In the genomic region with DNA sequence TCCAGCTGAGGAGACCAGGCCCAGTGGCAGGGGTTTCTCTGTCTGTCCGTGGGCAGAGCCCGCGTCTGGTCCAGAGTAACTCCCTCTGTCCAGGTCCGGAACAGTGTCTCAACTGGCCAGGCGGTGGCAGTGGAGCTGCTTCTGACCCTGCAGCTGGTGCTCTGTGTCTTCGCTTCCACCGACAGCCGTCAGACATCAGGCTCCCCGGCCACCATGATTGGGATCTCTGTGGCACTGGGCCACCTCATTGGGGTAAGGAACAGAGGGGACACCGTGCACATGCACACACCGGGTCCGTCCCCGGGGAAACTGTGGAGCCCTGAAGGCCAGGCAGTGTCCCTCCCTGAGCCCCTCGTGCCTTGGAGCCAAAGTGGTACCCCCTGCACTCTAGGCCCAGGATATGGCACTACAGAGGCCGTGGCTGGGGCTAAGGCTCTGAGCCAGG, we compare ENCODE assay signal across 9 cellular contexts. TPM values are rescaled to one million over a fixed set of nuclear protein-coding genes. Genes with fewer than 3 reads are reported as not detected.
A peak's percentile ranks its signal among the peaks of the same experiment; 100 is the strongest.
DNase-seq lines count a peak whose midpoint lies in the region; ATAC-seq and TF ChIP-seq lines count a peak whose summit lies in the region.
"Had no signal": no experiment of that assay in that cellular context is flagged by ENCODE, and none has a peak within 500 bp of the region (broad histone marks: within the 10 kb centered on the region; RNA-seq: fewer than 3 reads in every experiment).

No MANE protein-coding gene starts in this region.

- H3K27me3 ChIP-seq in Caco-2 (replicated peaks; ENCODE audit: control insufficient read depth, insufficient read depth, low read length) (no peaks in the 10 kb centered on the region), SJCRH30 (peaks cover 9% of the 10 kb centered on the region; the same call in 1 of the 2 replicates), neuronal stem cell (ENCODE audit: control insufficient read depth in 3 of 3, insufficient read depth in 3 of 3, low read depth in 1 of 3, low read length in 3 of 3) (peaks cover 0 to 14% (median 0%) of the 10 kb centered on the region in 3 experiments)

- H3K36me3 Mint-ChIP-seq in Caco-2 (ENCODE audit: insufficient read depth, unreplicated experiment), result no peaks in the 10 kb centered on the region
- no peaks in the 10 kb centered on the region for H3K36me3 Mint-ChIP-seq in effector memory CD8-positive, alpha-beta T cell (ENCODE audit: insufficient read depth)

- WGBS in neuronal stem cell (ENCODE audit: extremely low coverage in 2 of 2, insufficient read length in 2 of 2, insufficient replicate concordance in 1 of 2), 2 donors, result no CpG with 5 or more reads among the region's 15 CpGs

- no peak overlapping the region for H3K27ac Mint-ChIP-seq in Caco-2 (ENCODE audit: unreplicated experiment)
- no peak overlapping the region for H3K27ac Mint-ChIP-seq in effector memory CD8-positive, alpha-beta T cell
- H3K27ac Mint-ChIP-seq: activated B cell treated with CpG ODN at 0.5 μM for 24 hours had no signal

- H3K18ac ChIP-seq in neuronal stem cell (ENCODE audit: low read length), result peak overlapping the region; percentile 46

- H3K9me3 ChIP-seq in Caco-2 (no peaks in the 10 kb centered on the region), SJCRH30 (replicated peaks) (no peaks in the 10 kb centered on the region), neuronal stem cell (replicated peaks in 1 of 2; ENCODE audit: control insufficient read depth in 2 of 2, insufficient read depth in 1 of 2, low read depth in 1 of 2, low read length in 2 of 2) (no peaks in the 10 kb centered on the region)

- H3K4ac ChIP-seq in neuronal stem cell (ENCODE audit: low read length), result no peak overlapping the region

- no peak overlapping the region for H4K91ac ChIP-seq in neuronal stem cell (ENCODE audit: low read depth, low read length, poor library complexity)

- no peak overlapping the region for H4K8ac ChIP-seq in neuronal stem cell (ENCODE audit: low read depth, low read length)

- no peak overlapping the region for H3K4me3 Mint-ChIP-seq in Caco-2 (ENCODE audit: unreplicated experiment)
- H3K4me3 Mint-ChIP-seq in effector memory CD8-positive, alpha-beta T cell, result no peak overlapping the region
- H3K4me3 Mint-ChIP-seq: activated B cell treated with CpG ODN at 0.5 μM for 24 hours had no signal

- H3K36me3 ChIP-seq in Caco-2 (ENCODE audit: control insufficient read depth, insufficient read depth, low read length), result no peaks in the 10 kb centered on the region
- H3K36me3 ChIP-seq in SJCRH30, result no peaks in the 10 kb centered on the region; the same call in 1 of the 2 replicates
- no peaks in the 10 kb centered on the region for H3K36me3 ChIP-seq in neuronal stem cell (replicated peaks in 1 of 2; ENCODE audit: control insufficient read depth in 2 of 2, insufficient read depth in 2 of 2, low read length in 2 of 2)

- DNase-seq in Caco-2 (peak in 1 of 2 experiments; percentile 68), SJCRH30 (peak; percentile 45 to 64), fibroblast of peridontal ligament (ENCODE audit: extremely low read depth) (peak; percentile 72), neuronal stem cell (ENCODE audit: low spot score) (no peak), GM20000 (ENCODE audit: low spot score) (no peak), NCI-H2029 (lab: John Stamatoyannopoulos, UW) (no peak)
- DNase-seq in effector memory CD8-positive, alpha-beta T cell, result no peak
- DNase-seq: activated B cell treated with CpG ODN at 0.5 μM for 24 hours had no signal

- H2BK12ac ChIP-seq in neuronal stem cell (ENCODE audit: low read length), result no peak overlapping the region

- no peak overlapping the region for H2BK15ac ChIP-seq in neuronal stem cell (ENCODE audit: low read length)

- H2AK5ac ChIP-seq in neuronal stem cell (ENCODE audit: low read depth, low read length), result peak overlapping the region; percentile 76

- no TSS peak for BruUV-seq in Caco-2 (replicated peaks; lab: Mats Ljungman, UMichigan)

- H2AFZ ChIP-seq in neuronal stem cell (ENCODE audit: low read length), result peak overlapping the region; percentile 66

- no peak for ATAC-seq in GM19397 (IDR thresholded peaks at IDR 0.05; ENCODE audit: unreplicated experiment)
- ATAC-seq in effector memory CD8-positive, alpha-beta T cell (replicated peaks), result no peak

- CTCF ChIA-PET in Caco-2 (lab: Charles Lee), result interaction anchor here (0.5 to 1.1 kb wide), 11 partner anchors 16 to 233 kb away, joined by 3 to 11 read pairs (median 3); a partner anchor contains a TSS

- POLR2A ChIA-PET in Caco-2 (lab: Charles Lee), result no interaction called here

- no peak overlapping the region for H3K4me2 ChIP-seq in neuronal stem cell (ENCODE audit: insufficient read depth, low read length, poor library complexity, severe bottlenecking)

- no peak overlapping the region for H3K27ac ChIP-seq in SJCRH30
- no peak overlapping the region for H3K27ac ChIP-seq in neuronal stem cell (replicated peaks; ENCODE audit: low read length)

- TF ChIP-seq CTCF in Caco-2 (IDR thresholded peaks at IDR 0.05; ENCODE audit: insufficient read depth in 1 of 2, low read depth in 1 of 2, low read length in 1 of 2, severe bottlenecking in 1 of 2, unreplicated experiment in 1 of 2), result peak; percentile 48 to 59
- no peak for TF ChIP-seq CTCF in GM20000 (IDR thresholded peaks at IDR 0.05; ENCODE audit: extremely low read depth, missing control alignments)

- peaks cover 7% of the 10 kb centered on the region for H3K4me1 Mint-ChIP-seq in Caco-2 (ENCODE audit: low read depth, unreplicated experiment)
- H3K4me1 Mint-ChIP-seq in effector memory CD8-positive, alpha-beta T cell (ENCODE audit: low read depth in 2 of 2), result no peaks in the 10 kb centered on the region
- H3K4me1 Mint-ChIP-seq: activated B cell treated with CpG ODN at 0.5 μM for 24 hours had no signal

- intact Hi-C loops in Caco-2 (cut with micrococcal nuclease; ENCODE audit: unreplicated experiment), result loop anchor here (2.0 kb wide), 1 partner anchor 83 kb away; a partner anchor contains a TSS

- no peak overlapping the region for H3K4me3 ChIP-seq in Caco-2 (ENCODE audit: low read depth, low read length)
- H3K4me3 ChIP-seq in SJCRH30, result no peak overlapping the region
- H3K4me3 ChIP-seq in neuronal stem cell (ENCODE audit: low read length in 2 of 2), result no peak overlapping the region

- H3K27me3 Mint-ChIP-seq in Caco-2 (ENCODE audit: insufficient read depth, unreplicated experiment), result no peaks in the 10 kb centered on the region
- H3K27me3 Mint-ChIP-seq in effector memory CD8-positive, alpha-beta T cell, result no peaks in the 10 kb centered on the region
- H3K27me3 Mint-ChIP-seq: activated B cell treated with CpG ODN at 0.5 μM for 24 hours had no signal

- H3K14ac ChIP-seq in neuronal stem cell (ENCODE audit: low read length), result no peak overlapping the region

- H2BK120ac ChIP-seq in neuronal stem cell (ENCODE audit: low read depth, low read length), result no peak overlapping the region

- no peak overlapping the region for H3K23ac ChIP-seq in neuronal stem cell (ENCODE audit: low read depth, low read length, poor library complexity)

- H3K9me3 Mint-ChIP-seq in Caco-2 (ENCODE audit: unreplicated experiment), result no peaks in the 10 kb centered on the region
- no peaks in the 10 kb centered on the region for H3K9me3 Mint-ChIP-seq in effector memory CD8-positive, alpha-beta T cell
- H3K9me3 Mint-ChIP-seq: activated B cell treated with CpG ODN at 0.5 μM for 24 hours had no signal

- peaks cover 3% of the 10 kb centered on the region for H3K79me1 ChIP-seq in neuronal stem cell (ENCODE audit: low read depth, low read length)

- no peak overlapping the region for H2BK5ac ChIP-seq in neuronal stem cell (ENCODE audit: low read length)

- H3K9ac ChIP-seq in neuronal stem cell (ENCODE audit: low read depth, low read length, poor library complexity), result no peak overlapping the region

- H3K4me1 ChIP-seq in Caco-2 (no peaks in the 10 kb centered on the region; the same call in 1 of the 2 replicates), SJCRH30 (no peaks in the 10 kb centered on the region; the same call in 1 of the 2 replicates), neuronal stem cell (ENCODE audit: control insufficient read depth in 2 of 2, insufficient read depth in 1 of 2, low read depth in 1 of 2, low read length in 2 of 2) (peaks cover 0 to 7% of the 10 kb centered on the region in 2 donors)

RNA-seq across cellular contexts. Expression of a gene that starts 1.5 kb away (rescaled TPM):
- total RNA-seq in Caco-2 (2022), result not detected in 2 replicates
- not detected in 2 replicates for total RNA-seq in SJCRH30 (2014; rRNA removed; shearing (Covaris generic))
- polyA plus RNA-seq in neuronal stem cell (2013, experiment 1 of 2), result 0.03 TPM
- 0.04 TPM for polyA plus RNA-seq in neuronal stem cell (2013, experiment 2 of 2)
- total RNA-seq: activated B cell treated with CpG ODN at 0.5 μM for 24 hours had no signal

RNA-seq across cellular contexts. Expression of a gene that starts 12.6 kb away (rescaled TPM):
- not detected in 2 replicates for total RNA-seq in Caco-2 (2022)
- 0.18 TPM in 1 of 2 replicates, not detected in the other for total RNA-seq in SJCRH30 (2014; rRNA removed; shearing (Covaris generic))
- polyA plus RNA-seq in neuronal stem cell (2013, experiment 1 of 2), result 0.39 TPM
- 0.58 TPM for polyA plus RNA-seq in neuronal stem cell (2013, experiment 2 of 2)
- total RNA-seq: activated B cell treated with CpG ODN at 0.5 μM for 24 hours had no signal

RNA-seq across cellular contexts. Expression of a gene that starts 23.7 kb away (rescaled TPM):
- not detected in 2 replicates for total RNA-seq in Caco-2 (2022)
- not detected in 2 replicates for total RNA-seq in SJCRH30 (2014; rRNA removed; shearing (Covaris generic))
- polyA plus RNA-seq in neuronal stem cell (2013, experiment 1 of 2), result not detected
- not detected for polyA plus RNA-seq in neuronal stem cell (2013, experiment 2 of 2)
- total RNA-seq: activated B cell treated with CpG ODN at 0.5 μM for 24 hours had no signal

RNA-seq across cellular contexts. Expression of a gene that starts 51.0 kb away (rescaled TPM):
- total RNA-seq in Caco-2 (2022), result 122 and 131 TPM in 2 replicates
- 148 and 152 TPM in 2 replicates for total RNA-seq in SJCRH30 (2014; rRNA removed; shearing (Covaris generic))
- polyA plus RNA-seq in neuronal stem cell (2013, experiment 1 of 2), result 60.2 TPM
- 61.2 TPM for polyA plus RNA-seq in neuronal stem cell (2013, experiment 2 of 2)

Comparison
In these comparisons a context has a peak if more than half of its experiments do, and no peak if none do; other contexts are left out.
1. DNase-seq: peak in SJCRH30 (2 of 2) and fibroblast of peridontal ligament (single experiment); none in neuronal stem cell (single experiment), GM20000 (single experiment), NCI-H2029 (single experiment) and effector memory CD8-positive, alpha-beta T cell (0 of 3).